1 cellular context compared by ENCODE assay signal in the genomic region with DNA sequence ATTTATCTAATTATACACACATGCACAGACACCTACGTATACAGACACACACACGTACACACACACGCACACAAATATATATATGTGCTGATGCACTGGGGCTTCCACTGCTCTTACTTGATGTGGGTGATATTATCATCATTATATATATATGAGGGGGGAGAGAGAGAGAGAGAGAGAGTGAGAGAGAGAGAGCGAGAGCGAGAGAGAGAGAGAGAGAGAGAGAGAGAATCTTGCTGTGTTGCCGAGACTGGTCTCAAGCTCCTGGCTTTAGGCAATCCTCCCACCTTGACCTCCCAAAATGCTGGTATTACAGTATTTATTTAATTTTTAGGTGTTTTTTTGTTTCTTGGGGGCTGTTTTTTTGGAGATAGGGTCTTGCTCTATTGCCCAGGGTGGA.
TF ChIP-seq lines count a peak whose summit lies in the region.

No MANE protein-coding gene starts in this region.

TF ChIP-seq in WTC11, 78 proteins besides CTCF, POLR2A, EP300 and RAD21 (continued from another document):
- no peak for TF ChIP-seq FOXJ3 (CRISPR knock-in tag; IDR thresholded peaks at IDR 0.05; ENCODE audit: borderline replicate concordance)
- TF ChIP-seq ZNF671 (CRISPR knock-in tag; IDR thresholded peaks at IDR 0.05) = no peak
- TF ChIP-seq, protein P1, sequence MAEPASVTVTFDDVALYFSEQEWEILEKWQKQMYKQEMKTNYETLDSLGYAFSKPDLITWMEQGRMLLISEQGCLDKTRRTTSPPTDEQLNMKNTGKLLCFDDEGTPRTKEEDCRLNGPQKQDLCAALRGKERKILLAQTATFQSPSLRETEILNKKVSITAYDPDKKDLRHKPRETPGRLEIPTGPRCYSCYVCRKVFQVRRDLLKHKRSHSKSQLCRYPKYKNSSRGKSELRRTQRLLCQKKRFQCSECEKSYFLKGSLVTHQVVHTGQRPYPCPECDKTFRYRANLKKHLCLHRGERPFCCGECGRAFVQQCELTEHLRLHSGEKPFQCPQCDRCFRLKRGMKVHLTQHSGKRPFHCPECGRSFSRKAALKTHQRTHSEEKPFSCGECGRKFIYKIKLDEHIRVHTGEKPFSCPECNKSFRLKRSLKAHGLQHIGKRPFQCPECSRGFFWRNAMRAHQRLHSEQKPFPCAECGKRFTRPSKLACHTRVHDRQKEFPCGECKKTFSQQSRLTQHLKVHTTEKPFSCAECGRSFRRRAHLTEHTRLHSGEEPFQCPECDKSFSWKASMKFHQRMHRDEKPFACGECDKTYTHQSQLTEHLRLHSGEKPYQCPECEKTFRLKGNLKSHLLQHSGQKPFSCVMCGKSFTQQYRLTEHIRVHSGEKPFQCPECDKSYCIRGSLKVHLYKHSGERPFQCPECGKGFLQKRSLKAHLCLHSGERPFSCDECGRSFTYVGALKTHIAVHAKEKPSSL (CRISPR knock-in tag; conservative IDR thresholded peaks at IDR 0.05) = no peak
- TF ChIP-seq, protein P2, sequence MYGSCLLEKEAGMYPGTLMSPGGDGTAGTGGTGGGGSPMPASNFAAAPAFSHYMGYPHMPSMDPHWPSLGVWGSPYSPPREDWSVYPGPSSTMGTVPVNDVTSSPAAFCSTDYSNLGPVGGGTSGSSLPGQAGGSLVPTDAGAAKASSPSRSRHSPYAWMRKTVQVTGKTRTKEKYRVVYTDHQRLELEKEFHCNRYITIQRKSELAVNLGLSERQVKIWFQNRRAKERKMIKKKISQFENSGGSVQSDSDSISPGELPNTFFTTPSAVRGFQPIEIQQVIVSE (CRISPR knock-in tag; IDR thresholded peaks at IDR 0.05; ENCODE audit: borderline replicate concordance) = no peak
- TF ChIP-seq JUN (CRISPR knock-in tag; IDR thresholded peaks at IDR 0.05) = no peak
- no peak for TF ChIP-seq ATF1 (CRISPR knock-in tag; IDR thresholded peaks at IDR 0.05)
- TF ChIP-seq ELF4 (CRISPR knock-in tag; IDR thresholded peaks at IDR 0.05; ENCODE audit: low read depth) = no peak
- no peak for TF ChIP-seq GRHL2 (CRISPR knock-in tag; IDR thresholded peaks at IDR 0.05; ENCODE audit: insufficient replicate concordance, severe bottlenecking)
- no peak for TF ChIP-seq CBFB (CRISPR knock-in tag; IDR thresholded peaks at IDR 0.05; ENCODE audit: low read depth)
- no peak for TF ChIP-seq RORB (CRISPR knock-in tag; IDR thresholded peaks at IDR 0.05)
- TF ChIP-seq, protein P3, sequence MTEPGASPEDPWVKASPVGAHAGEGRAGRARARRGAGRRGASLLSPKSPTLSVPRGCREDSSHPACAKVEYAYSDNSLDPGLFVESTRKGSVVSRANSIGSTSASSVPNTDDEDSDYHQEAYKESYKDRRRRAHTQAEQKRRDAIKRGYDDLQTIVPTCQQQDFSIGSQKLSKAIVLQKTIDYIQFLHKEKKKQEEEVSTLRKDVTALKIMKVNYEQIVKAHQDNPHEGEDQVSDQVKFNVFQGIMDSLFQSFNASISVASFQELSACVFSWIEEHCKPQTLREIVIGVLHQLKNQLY (CRISPR knock-in tag; IDR thresholded peaks at IDR 0.05) = no peak
- TF ChIP-seq, protein P4, sequence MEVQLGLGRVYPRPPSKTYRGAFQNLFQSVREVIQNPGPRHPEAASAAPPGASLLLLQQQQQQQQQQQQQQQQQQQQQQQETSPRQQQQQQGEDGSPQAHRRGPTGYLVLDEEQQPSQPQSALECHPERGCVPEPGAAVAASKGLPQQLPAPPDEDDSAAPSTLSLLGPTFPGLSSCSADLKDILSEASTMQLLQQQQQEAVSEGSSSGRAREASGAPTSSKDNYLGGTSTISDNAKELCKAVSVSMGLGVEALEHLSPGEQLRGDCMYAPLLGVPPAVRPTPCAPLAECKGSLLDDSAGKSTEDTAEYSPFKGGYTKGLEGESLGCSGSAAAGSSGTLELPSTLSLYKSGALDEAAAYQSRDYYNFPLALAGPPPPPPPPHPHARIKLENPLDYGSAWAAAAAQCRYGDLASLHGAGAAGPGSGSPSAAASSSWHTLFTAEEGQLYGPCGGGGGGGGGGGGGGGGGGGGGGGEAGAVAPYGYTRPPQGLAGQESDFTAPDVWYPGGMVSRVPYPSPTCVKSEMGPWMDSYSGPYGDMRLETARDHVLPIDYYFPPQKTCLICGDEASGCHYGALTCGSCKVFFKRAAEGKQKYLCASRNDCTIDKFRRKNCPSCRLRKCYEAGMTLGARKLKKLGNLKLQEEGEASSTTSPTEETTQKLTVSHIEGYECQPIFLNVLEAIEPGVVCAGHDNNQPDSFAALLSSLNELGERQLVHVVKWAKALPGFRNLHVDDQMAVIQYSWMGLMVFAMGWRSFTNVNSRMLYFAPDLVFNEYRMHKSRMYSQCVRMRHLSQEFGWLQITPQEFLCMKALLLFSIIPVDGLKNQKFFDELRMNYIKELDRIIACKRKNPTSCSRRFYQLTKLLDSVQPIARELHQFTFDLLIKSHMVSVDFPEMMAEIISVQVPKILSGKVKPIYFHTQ (CRISPR knock-in tag; IDR thresholded peaks at IDR 0.05) = no peak
- TF ChIP-seq, protein P5, sequence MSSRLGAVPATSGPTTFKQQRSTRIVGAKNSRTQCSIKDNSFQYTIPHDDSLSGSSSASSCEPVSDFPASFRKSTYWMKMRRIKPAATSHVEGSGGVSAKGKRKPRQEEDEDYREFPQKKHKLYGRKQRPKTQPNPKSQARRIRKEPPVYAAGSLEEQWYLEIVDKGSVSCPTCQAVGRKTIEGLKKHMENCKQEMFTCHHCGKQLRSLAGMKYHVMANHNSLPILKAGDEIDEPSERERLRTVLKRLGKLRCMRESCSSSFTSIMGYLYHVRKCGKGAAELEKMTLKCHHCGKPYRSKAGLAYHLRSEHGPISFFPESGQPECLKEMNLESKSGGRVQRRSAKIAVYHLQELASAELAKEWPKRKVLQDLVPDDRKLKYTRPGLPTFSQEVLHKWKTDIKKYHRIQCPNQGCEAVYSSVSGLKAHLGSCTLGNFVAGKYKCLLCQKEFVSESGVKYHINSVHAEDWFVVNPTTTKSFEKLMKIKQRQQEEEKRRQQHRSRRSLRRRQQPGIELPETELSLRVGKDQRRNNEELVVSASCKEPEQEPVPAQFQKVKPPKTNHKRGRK (CRISPR knock-in tag; IDR thresholded peaks at IDR 0.05; ENCODE audit: borderline replicate concordance) = no peak
- no peak for TF ChIP-seq ZBTB21 (CRISPR knock-in tag; IDR thresholded peaks at IDR 0.05; ENCODE audit: borderline replicate concordance)
- no peak for TF ChIP-seq ZNF396 (CRISPR knock-in tag; IDR thresholded peaks at IDR 0.05; ENCODE audit: borderline replicate concordance)
